ENCODE assay signal across 22 cellular contexts in genomic region chr10:103633846-103634245, GRCh38.
A peak's percentile ranks its signal among the peaks of the same experiment; 100 is the strongest.
DNase-seq lines count a peak whose midpoint lies in the region; ATAC-seq, FAIRE-seq and TF ChIP-seq lines count a peak whose summit lies in the region.
"Had no signal": no experiment of that assay in that cellular context is flagged by ENCODE, and none has a peak within 500 bp of the region (broad histone marks: within the 10 kb centered on the region; RNA-seq: fewer than 3 reads in every experiment).

No MANE protein-coding gene starts in this region.

- H2AFZ ChIP-seq in HepG2 (ENCODE audit: low read length) (no peak overlapping the region), neural progenitor cell (replicated peaks) (no peak overlapping the region)
- H2AFZ ChIP-seq: GM23248 had no signal

- no peak for TF ChIP-seq RAD21 in HepG2 (CRISPR knock-in tag; IDR thresholded peaks at IDR 0.05)

- no peaks in the 10 kb centered on the region for H3K36me3 Mint-ChIP-seq in activated CD8-positive, alpha-beta memory T cell treated with anti-CD3 and anti-CD28 coated beads, Interleukin-2, amount 10 ng/mL, durations not matched to agents 7 days and 5 days
- H3K36me3 Mint-ChIP-seq in neural progenitor cell: peaks cover 3% of the 10 kb centered on the region

- H3K9me3 Mint-ChIP-seq in activated CD8-positive, alpha-beta memory T cell treated with anti-CD3 and anti-CD28 coated beads, Interleukin-2, amount 10 ng/mL, durations not matched to agents 7 days and 5 days (ENCODE audit: low read depth): no peaks in the 10 kb centered on the region
- H3K9me3 Mint-ChIP-seq in neural progenitor cell: no peaks in the 10 kb centered on the region
- H3K9me3 Mint-ChIP-seq: CD4-positive, alpha-beta T cell had no signal

- no peaks in the 10 kb centered on the region for H3K9me3 ChIP-seq in HepG2 (ENCODE audit: low read length)
- no peaks in the 10 kb centered on the region for H3K9me3 ChIP-seq in right lobe of liver
- H3K9me3 ChIP-seq in neural progenitor cell (ENCODE audit: low read depth): no peaks in the 10 kb centered on the region
- H3K9me3 ChIP-seq: A549, Caco-2 had no signal

- no peak for FAIRE-seq in HepG2 (lab: Jason Lieb, UNC)
- FAIRE-seq: A549, D721Med, G401.6, GM12891, GM19239, K562 had no signal

- 100% methylated on average over 6 of the region's 7 CpGs for WGBS in HepG2 (ENCODE audit: low lambda C conversion rate)
- 94% methylated on average over 3 of the region's 7 CpGs for WGBS in right lobe of liver (ENCODE audit: insufficient coverage, low coverage, low lambda C conversion rate, missing lambda C conversion rate)

- CTCF ChIA-PET in activated CD8-positive, alpha-beta memory T cell treated with anti-CD3 and anti-CD28 coated beads, Interleukin-2, amount 10 ng/mL, durations not matched to agents 7 days and 5 days (lab: Charles Lee): interaction anchor here (1.0 to 1.7 kb wide), 3 partner anchors 27 to 79 kb away, joined by 3 to 7 read pairs (median 4); no protein-coding TSS in a partner anchor
- CTCF ChIA-PET in HepG2 (lab: Yijun Ruan, JAX; ENCODE audit: low intra/inter-chr PET ratio, low total read pairs): no interaction called here

- TF ChIP-seq POLR2A in HepG2 (IDR thresholded peaks at IDR 0.05; ENCODE audit: insufficient read depth in 1 of 2, low read depth in 2 of 2, low read length in 2 of 2): no peak
- TF ChIP-seq POLR2A in right lobe of liver (IDR thresholded peaks at IDR 0.05): no peak

- POLR2A ChIA-PET in HepG2 (lab: Yijun Ruan, JAX): no interaction called here

- H3F3A ChIP-seq in neural progenitor cell (ENCODE audit: low read depth): peaks cover 35% of the 10 kb centered on the region

- H3K9ac ChIP-seq in HepG2 (ENCODE audit: insufficient read depth, low read depth, low read length): no peak overlapping the region
- no peak overlapping the region for H3K9ac ChIP-seq in neural progenitor cell
- H3K9ac ChIP-seq: GM23248 had no signal

- peaks cover 38% of the 10 kb centered on the region for H3K4me1 Mint-ChIP-seq in activated CD8-positive, alpha-beta memory T cell treated with anti-CD3 and anti-CD28 coated beads, Interleukin-2, amount 10 ng/mL, durations not matched to agents 7 days and 5 days
- peaks cover 22% of the 10 kb centered on the region for H3K4me1 Mint-ChIP-seq in neural progenitor cell

- H3K4me2 ChIP-seq in HepG2 (ENCODE audit: low read depth, low read length) (no peak overlapping the region), neural progenitor cell (peak overlapping the region; percentile 35)
- H3K4me2 ChIP-seq: A549 had no signal

- H3K4me3 Mint-ChIP-seq in activated CD8-positive, alpha-beta memory T cell treated with anti-CD3 and anti-CD28 coated beads, Interleukin-2, amount 10 ng/mL, durations not matched to agents 7 days and 5 days: no peak overlapping the region
- H3K4me3 Mint-ChIP-seq in neural progenitor cell: no peak overlapping the region
- H3K4me3 Mint-ChIP-seq: CD4-positive, alpha-beta T cell had no signal

- no peak for ATAC-seq in activated CD8-positive, alpha-beta memory T cell treated with anti-CD3 and anti-CD28 coated beads, Interleukin-2, amount 10 ng/mL, durations not matched to agents 7 days and 5 days
- ATAC-seq in HepG2 (no peak), right lobe of liver (no peak), HG03135 (IDR thresholded peaks at IDR 0.05; ENCODE audit: unreplicated experiment) (no peak)
- ATAC-seq: A549, K562 had no signal

- TF ChIP-seq CTCF in HepG2 (CRISPR knock-in tag; IDR thresholded peaks at IDR 0.05): no peak
- TF ChIP-seq CTCF in right lobe of liver (IDR thresholded peaks at IDR 0.05): no peak
- no peak for TF ChIP-seq CTCF in neural progenitor cell (IDR thresholded peaks at IDR 0.05)

- no TSS peak for BruUV-seq in HepG2 (replicated peaks; lab: Mats Ljungman, UMichigan)

- no peak for DNase-seq in activated CD8-positive, alpha-beta memory T cell treated with anti-CD3 and anti-CD28 coated beads, Interleukin-2, amount 10 ng/mL, durations not matched to agents 7 days and 5 days
- DNase-seq in activated CD8-positive, alpha-beta memory T cell treated with anti-CD3 and anti-CD28 coated beads, Interleukin-2, amount 50 U/mL, for 48 hours: no peak
- DNase-seq in HepG2 (ENCODE audit: low spot score) (no peak), right lobe of liver (no peak), neural progenitor cell (ENCODE audit: low spot score) (no peak), H4 (ENCODE audit: low spot score) (no peak)
- DNase-seq: AML-193; Caco-2; CD4-positive, alpha-beta T cell; GM23248; H7; IMR-90 had no signal

- H3K27ac Mint-ChIP-seq in activated CD8-positive, alpha-beta memory T cell treated with anti-CD3 and anti-CD28 coated beads, Interleukin-2, amount 10 ng/mL, durations not matched to agents 7 days and 5 days: peak overlapping the region; percentile 32
- H3K27ac Mint-ChIP-seq in neural progenitor cell: no peak overlapping the region
- H3K27ac Mint-ChIP-seq: CD4-positive, alpha-beta T cell had no signal

- H3K4me3 ChIP-seq in HepG2 (replicated peaks in 1 of 3; ENCODE audit: insufficient read depth in 1 of 3, low read depth in 2 of 3, low read length in 3 of 3) (no peak overlapping the region), right lobe of liver (no peak overlapping the region), neural progenitor cell (no peak overlapping the region)
- H3K4me3 ChIP-seq: A549, GM23248, K562 had no signal

- TF ChIP-seq EP300 in HepG2 (IDR thresholded peaks at IDR 0.05; ENCODE audit: low read depth in 2 of 2, low read length in 2 of 2): no peak
- TF ChIP-seq EP300 in HepG2 (CRISPR knock-in tag; IDR thresholded peaks at IDR 0.05; ENCODE audit: borderline replicate concordance): no peak

- intact Hi-C loops in HepG2 (cut with micrococcal nuclease; ENCODE audit: unreplicated experiment) (no loop called here), right lobe of liver (cut with DNase I) (no loop called here)

- H3K4me1 ChIP-seq in HepG2 (ENCODE audit: insufficient read depth, low read length) (no peaks in the 10 kb centered on the region), right lobe of liver (peaks cover 0 to 16% (median 0%) of the 10 kb centered on the region in 4 donors), neural progenitor cell (peaks cover 45% of the 10 kb centered on the region)
- H3K4me1 ChIP-seq: A549, Caco-2 had no signal

- H4K20me1 ChIP-seq in HepG2 (ENCODE audit: insufficient read depth, low read length) (peaks cover 9% of the 10 kb centered on the region; the same call in 1 of the 2 replicates), neural progenitor cell (ENCODE audit: low read depth) (peaks cover 6% of the 10 kb centered on the region)

- no peaks in the 10 kb centered on the region for H3K27me3 ChIP-seq in HepG2 (ENCODE audit: control insufficient read depth in 1 of 2, insufficient read depth in 2 of 2, low read length in 2 of 2)
- no peaks in the 10 kb centered on the region for H3K27me3 ChIP-seq in right lobe of liver
- H3K27me3 ChIP-seq in neural progenitor cell: no peaks in the 10 kb centered on the region

- H3K79me2 ChIP-seq in HepG2 (ENCODE audit: insufficient read depth, low read length) (peaks cover 5% of the 10 kb centered on the region), neural progenitor cell (ENCODE audit: low read depth) (no peaks in the 10 kb centered on the region)

- no peaks in the 10 kb centered on the region for H3K27me3 Mint-ChIP-seq in activated CD8-positive, alpha-beta memory T cell treated with anti-CD3 and anti-CD28 coated beads, Interleukin-2, amount 10 ng/mL, durations not matched to agents 7 days and 5 days
- peaks cover 5% of the 10 kb centered on the region for H3K27me3 Mint-ChIP-seq in neural progenitor cell (ENCODE audit: insufficient read depth, low read depth)
- H3K27me3 Mint-ChIP-seq: CD4-positive, alpha-beta T cell had no signal

- in situ Hi-C loops in HepG2 (cut with HindIII; ENCODE audit: extremely low pct_ligation_motif_present, low pct_unique_long_range_greater_than_20kb): no loop called here

- H3K27ac ChIP-seq in HepG2 (ENCODE audit: extremely low read length, insufficient read depth, low read length): no peak overlapping the region
- no peak overlapping the region for H3K27ac ChIP-seq in right lobe of liver
- no peak overlapping the region for H3K27ac ChIP-seq in neural progenitor cell
- H3K27ac ChIP-seq: 22Rv1, A549, C4-2B, HL-60 had no signal

- H3K36me3 ChIP-seq in HepG2 (replicated peaks in 1 of 2; ENCODE audit: control insufficient read depth in 1 of 2, insufficient read depth in 2 of 2, low read length in 2 of 2) (peaks cover 31 to 69% of the 10 kb centered on the region in 2 experiments), right lobe of liver (peaks cover 0 to 4% (median 0%) of the 10 kb centered on the region in 4 donors), neural progenitor cell (no peaks in the 10 kb centered on the region)

TF ChIP-seq in HepG2, 621 proteins besides CTCF, POLR2A, EP300 and RAD21:
- TF ChIP-seq AGO2 (optimal IDR thresholded peaks at IDR 0.05; ENCODE audit: low read depth, low read length) (peak; percentile 39), SATB2 (CRISPR knock-in tag; IDR thresholded peaks at IDR 0.05) (no peak), CREM (IDR thresholded peaks at IDR 0.05) (no peak), CREM (CRISPR knock-in tag; IDR thresholded peaks at IDR 0.05) (no peak), CHD2 (IDR thresholded peaks at IDR 0.05; ENCODE audit: low read depth, low read length) (no peak), EED (CRISPR knock-in tag; IDR thresholded peaks at IDR 0.05) (no peak), GTF2F1 (IDR thresholded peaks at IDR 0.05; ENCODE audit: low read length) (no peak), ARID3A (IDR thresholded peaks at IDR 0.05; ENCODE audit: low read depth, low read length) (no peak), ZNF577 (CRISPR knock-in tag; IDR thresholded peaks at IDR 0.05; ENCODE audit: borderline replicate concordance, low read depth) (no peak)
